Comparison of ENCODE assay signal across 9 cellular contexts in the genomic region with DNA sequence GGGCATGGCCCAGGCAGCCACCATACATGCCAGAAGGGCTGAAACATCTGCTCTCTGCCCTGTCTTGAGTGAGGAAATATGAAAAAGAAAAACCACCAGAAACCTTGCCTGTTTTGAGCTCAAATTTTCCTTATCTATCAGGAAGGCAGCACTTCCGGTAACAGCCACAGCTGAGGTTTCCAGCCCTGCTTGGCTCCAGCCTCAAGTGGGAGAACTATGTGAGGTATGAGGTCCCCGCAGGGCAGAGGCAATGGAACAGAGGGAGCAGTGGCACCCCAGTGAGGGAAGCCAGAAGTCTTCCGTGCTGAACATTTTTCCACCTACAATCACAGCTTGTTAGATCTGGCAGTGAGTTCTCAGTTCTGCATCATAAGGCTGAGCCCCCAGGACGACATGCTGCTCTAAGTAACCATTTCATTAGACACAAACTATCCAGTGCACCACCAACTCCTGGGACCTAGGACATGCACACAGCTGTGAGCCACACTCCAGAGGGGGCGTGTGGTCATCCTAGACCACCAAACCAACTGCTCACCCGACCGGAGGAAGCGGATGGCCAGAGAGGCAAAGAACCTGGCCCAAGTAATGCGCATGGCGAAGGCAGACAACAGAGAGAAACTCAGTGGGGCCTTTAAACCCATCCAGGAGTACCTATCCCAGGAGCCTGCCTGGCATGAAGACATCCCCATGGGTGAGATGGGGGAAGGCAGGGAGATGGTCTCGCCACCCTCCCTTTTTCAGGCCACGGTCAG. TPM values are rescaled to one million over a fixed set of nuclear protein-coding genes. Genes with fewer than 3 reads are reported as not detected.
DNase-seq lines count a peak whose midpoint lies in the region; ATAC-seq, FAIRE-seq and TF ChIP-seq lines count a peak whose summit lies in the region.
"Had no signal": no experiment of that assay in that cellular context is flagged by ENCODE, and none has a peak within 500 bp of the region (broad histone marks: within the 10 kb centered on the region; RNA-seq: fewer than 3 reads in every experiment).

No MANE protein-coding gene starts in this region.

- peak; percentile 82 for DNase-seq in activated CD4-positive, alpha-beta T cell treated with anti-CD3 and anti-CD28 coated beads, Interleukin-2, amount 10 ng/mL, durations not matched to agents 24 days and 14 days
- DNase-seq in activated CD4-positive, alpha-beta T cell treated with anti-CD3 and anti-CD28 coated beads for 4 hours, result no peak
- no peak for DNase-seq in K562 (ENCODE audit: extremely low read depth in 1 of 4, low spot score in 3 of 4)
- DNase-seq in left lung, result peak in 1 of 2 donors; percentile 46
- no peak for DNase-seq in tibial nerve (ENCODE audit: low spot score in 2 of 2)
- DNase-seq in kidney glomerular epithelial cell (lab: John Stamatoyannopoulos, UW), result no peak
- no peak for DNase-seq in NCI-H1105 treated with DMSO at 0.1 percent for 48 hours (lab: John Stamatoyannopoulos, UW)
- DNase-seq: cerebellar nuclear complex had no signal

- TF ChIP-seq CTCF in K562 (IDR thresholded peaks at IDR 0.05 in 2 of 3, conservative IDR thresholded peaks at IDR 0.05 in 1 of 3; ENCODE audit: insufficient read depth in 2 of 3, low read depth in 1 of 3, low read length in 3 of 3) (no peak), left lung (IDR thresholded peaks at IDR 0.05) (no peak), tibial nerve (IDR thresholded peaks at IDR 0.05) (no peak)

- CTCF ChIA-PET in K562 (lab: Yijun Ruan, JAX; ENCODE audit: low intra/inter-chr PET ratio), result no interaction called here

- WGBS in K562 (ENCODE audit: insufficient coverage, low coverage, missing lambda C conversion rate), result 93% methylated on average over 11 of the region's 12 CpGs
- 67 to 76% methylated on average over 12 of the region's 12 CpGs for WGBS in tibial nerve, 2 donors

- no peak overlapping the region for H2AFZ ChIP-seq in K562 (ENCODE audit: low read depth, low read length)

- TF ChIP-seq EP300 in K562 (IDR thresholded peaks at IDR 0.05; ENCODE audit: low read length) (no peak), tibial nerve (IDR thresholded peaks at IDR 0.05) (peak in 1 of 2 donors; percentile 29)

- H3K4me1 ChIP-seq in K562 (replicated peaks in 1 of 2; ENCODE audit: control insufficient read depth in 2 of 2, insufficient read depth in 2 of 2, low read length in 2 of 2) (peaks cover 12 to 24% of the 10 kb centered on the region in 2 experiments; a peak in 4 of 5 replicates), left lung (peaks cover 43 to 68% of the 10 kb centered on the region in 2 donors), tibial nerve (peaks cover 0 to 77% (median 59%) of the 10 kb centered on the region in 4 donors)

- H3K36me3 ChIP-seq in K562 (ENCODE audit: control insufficient read depth, insufficient read depth, low read length) (peaks cover 100% of the 10 kb centered on the region), left lung (peaks cover 0 to 100% of the 10 kb centered on the region in 2 donors), tibial nerve (peaks cover 4 to 90% (median 20%) of the 10 kb centered on the region in 3 donors)

- H3K79me2 ChIP-seq in K562 (ENCODE audit: control insufficient read depth, insufficient read depth, low read length), result peaks cover 52% of the 10 kb centered on the region

- BruUV-seq in K562 (replicated peaks; lab: Mats Ljungman, UMichigan), result no TSS peak

- H3K27ac ChIP-seq in K562 (ENCODE audit: extremely low read depth, low read depth, low read length) (no peak overlapping the region; the same call in 2 of the 3 replicates), left lung (peak overlapping the region; percentile 56 to 60), tibial nerve (peak overlapping the region; percentile 14 to 89 (median 62))

- no peak overlapping the region for H3K9ac ChIP-seq in K562 (ENCODE audit: insufficient read depth in 1 of 2, low read depth in 2 of 2, low read length in 2 of 2)

- peaks cover 16% of the 10 kb centered on the region for H3K9me1 ChIP-seq in K562 (ENCODE audit: control insufficient read depth, insufficient read depth, low read length)

- peaks cover 18% of the 10 kb centered on the region for H4K20me1 ChIP-seq in K562 (replicated peaks; ENCODE audit: control insufficient read depth, insufficient read depth, low read length)

- no peak overlapping the region for H3K4me2 ChIP-seq in K562 (ENCODE audit: insufficient read depth, low read length)

- POLR2A ChIA-PET in K562 (lab: Yijun Ruan, JAX), result interaction anchor here (1.1 to 4.7 kb wide), 3 partner anchors 8 to 24 kb away, joined by 6 to 64 read pairs (median 13); no protein-coding TSS in a partner anchor

- H3K9me3 Mint-ChIP-seq in activated CD4-positive, alpha-beta T cell treated with anti-CD3 and anti-CD28 coated beads, Interleukin-2, amount 10 ng/mL, durations not matched to agents 24 days and 14 days, result no peaks in the 10 kb centered on the region

- TF ChIP-seq POLR2A in K562 (conservative IDR thresholded peaks at IDR 0.05) (no peak), tibial nerve (IDR thresholded peaks at IDR 0.05) (no peak)

- intact Hi-C loops in activated CD4-positive, alpha-beta T cell treated with anti-CD3 and anti-CD28 coated beads, Interleukin-2, amount 10 ng/mL, durations not matched to agents 24 days and 14 days (cut with micrococcal nuclease), result loop anchor here (10.0 kb wide), 1 partner anchor 489 kb away; no protein-coding TSS in a partner anchor
- intact Hi-C loops in K562 (cut with micrococcal nuclease), result no loop called here
- intact Hi-C loops in left lung (cut with DNase I), result no loop called here

- no peak for ATAC-seq in K562
- ATAC-seq in left lung, result peak; percentile 64
- no peak for ATAC-seq in esophagus mucosa

- peak overlapping the region; percentile 94 for H3K27ac Mint-ChIP-seq in activated CD4-positive, alpha-beta T cell treated with anti-CD3 and anti-CD28 coated beads, Interleukin-2, amount 10 ng/mL, durations not matched to agents 24 days and 14 days

- FAIRE-seq in K562 (lab: Jason Lieb, UNC), result no peak

- H3K4me3 ChIP-seq in K562 (no peak overlapping the region), left lung (no peak overlapping the region), tibial nerve (no peak overlapping the region)

- H3K27me3 ChIP-seq in K562 (ENCODE audit: control insufficient read depth in 2 of 2, insufficient read depth in 2 of 2, low read length in 2 of 2) (no peaks in the 10 kb centered on the region), left lung (no peaks in the 10 kb centered on the region), tibial nerve (no peaks in the 10 kb centered on the region)

- H3K9me3 ChIP-seq in K562 (replicated peaks; ENCODE audit: control insufficient read depth, insufficient read depth, low read depth, low read length) (no peaks in the 10 kb centered on the region), left lung (no peaks in the 10 kb centered on the region), tibial nerve (no peaks in the 10 kb centered on the region)

- in situ Hi-C loops in K562 (cut with MboI), result no loop called here

- TF ChIP-seq RAD21 in K562 (CRISPR knock-in tag; conservative IDR thresholded peaks at IDR 0.05 in 1 of 2, IDR thresholded peaks at IDR 0.05 in 1 of 2), result no peak

- H3K36me3 Mint-ChIP-seq in activated CD4-positive, alpha-beta T cell treated with anti-CD3 and anti-CD28 coated beads, Interleukin-2, amount 10 ng/mL, durations not matched to agents 24 days and 14 days (ENCODE audit: low read depth), result peaks cover 87% of the 10 kb centered on the region

- peak overlapping the region; percentile 79 for H3K4me3 Mint-ChIP-seq in activated CD4-positive, alpha-beta T cell treated with anti-CD3 and anti-CD28 coated beads, Interleukin-2, amount 10 ng/mL, durations not matched to agents 24 days and 14 days

- no peaks in the 10 kb centered on the region for H3K27me3 Mint-ChIP-seq in activated CD4-positive, alpha-beta T cell treated with anti-CD3 and anti-CD28 coated beads, Interleukin-2, amount 10 ng/mL, durations not matched to agents 24 days and 14 days

- peaks cover 74% of the 10 kb centered on the region for H3K4me1 Mint-ChIP-seq in activated CD4-positive, alpha-beta T cell treated with anti-CD3 and anti-CD28 coated beads, Interleukin-2, amount 10 ng/mL, durations not matched to agents 24 days and 14 days

TF ChIP-seq in K562, 482 proteins besides CTCF, POLR2A, EP300 and RAD21 (continues in another document):
- TF ChIP-seq ZNF347 (CRISPR knock-in tag; IDR thresholded peaks at IDR 0.05; ENCODE audit: low read depth), result no peak
- TF ChIP-seq ZNF717 (CRISPR knock-in tag; IDR thresholded peaks at IDR 0.05), result no peak

RNA-seq across cellular contexts. Expression of a gene that starts 22.6 kb away (rescaled TPM):
- 369 and 376 TPM in 2 replicates for total RNA-seq in activated CD4-positive, alpha-beta T cell treated with anti-CD3 and anti-CD28 coated beads, Interleukin-2, amount 10 ng/mL, durations not matched to agents 24 days and 14 days
- 72.4 and 125 TPM in 2 replicates for total RNA-seq in K562 (2011; cell fraction: chromatin; rRNA removed; ENCODE audit: low replicate concordance)
- 75.3 and 90.2 TPM in 2 replicates for total RNA-seq in K562 (2011; cell fraction: nucleolus; rRNA removed)
- 64.2 and 70.3 TPM in 2 replicates for total RNA-seq in K562 (2011; cell fraction: nucleoplasm; rRNA removed)
- total RNA-seq in K562 (2014; rRNA removed) (151 and 154 TPM in 2 replicates), K562 (2014; rRNA removed; fragmentation: Illumina TruSeq; extraction: Trizol) (111 and 112 TPM in 2 replicates), K562 (2015; rRNA removed; fragmentation: Illumina TruSeq; extraction: Trizol) (120 and 124 TPM in 2 replicates), K562 (2021) (186 and 213 TPM in 2 replicates), left lung (100 to 1,000 TPM; 215 to 303 TPM), tibial nerve (100 to 1,000 TPM; 142 to 204 (median 148) TPM), esophagus mucosa (253 TPM)
- polyA plus RNA-seq in K562 (2011; rRNA removed) (140 and 186 TPM in 2 replicates), K562 (2014; fragmentation: Illumina TruSeq; extraction: Trizol) (139 and 149 TPM in 2 replicates), K562 (2014; fragmentation: Nextera tagmentation; extraction: Ambion mirVana) (10 to 100 TPM; 16.1 to 23.0 TPM), K562 (2014; rRNA removed) (120 and 125 TPM in 2 replicates)
- polyA plus RNA-seq in K562 (2011; cell fraction: cytosol; rRNA removed), result 176 and 298 TPM in 2 replicates
- polyA plus RNA-seq in K562 (2011; cell fraction: nucleus; rRNA removed), result 133 and 190 TPM in 2 replicates
- 144 and 177 TPM in 2 replicates for polyA plus RNA-seq in K562 (2012)
- 188 and 256 TPM in 2 replicates for polyA minus RNA-seq in K562 (2011; rRNA and poly(A)+ RNA removed)
- polyA minus RNA-seq in K562 (2011; cell fraction: cytosol; rRNA and poly(A)+ RNA removed), result 111 and 132 TPM in 2 replicates
- polyA minus RNA-seq in K562 (2011; cell fraction: nucleus; rRNA and poly(A)+ RNA removed), result 53.7 and 56.2 TPM in 2 replicates
